Comparison of ENCODE assay signal across 26 cellular contexts in the genomic region with DNA sequence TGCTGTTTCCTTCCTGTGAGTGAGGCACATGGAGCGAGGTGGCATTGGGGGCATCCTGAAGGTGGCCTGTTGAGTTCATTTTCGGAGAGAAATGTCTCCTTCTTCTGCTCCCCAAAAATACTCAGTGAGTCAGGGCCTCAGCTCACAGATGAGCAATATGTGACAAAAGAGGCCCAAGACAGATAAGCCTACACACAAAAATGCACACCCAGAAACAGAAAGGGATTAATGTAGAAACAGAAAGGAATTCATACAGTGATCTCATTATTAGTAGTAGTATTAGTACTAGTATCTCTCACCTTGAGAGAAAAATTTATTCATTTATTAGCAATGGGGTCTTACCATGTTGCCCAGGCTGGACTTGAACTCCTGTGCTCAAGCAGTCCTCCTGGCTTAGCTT. TPM values are rescaled to one million over a fixed set of nuclear protein-coding genes. Genes with fewer than 3 reads are reported as not detected.
DNase-seq lines count a peak whose midpoint lies in the region; ATAC-seq and TF ChIP-seq lines count a peak whose summit lies in the region.
"Had no signal": no experiment of that assay in that cellular context is flagged by ENCODE, and none has a peak within 500 bp of the region (broad histone marks: within the 10 kb centered on the region; RNA-seq: fewer than 3 reads in every experiment).

No MANE protein-coding gene starts in this region.

- H3K4me3 Mint-ChIP-seq in activated T-cell treated with anti-CD3 and anti-CD28 coated beads, Interleukin-2, amount 50 U/mL, for 72 hours = no peak overlapping the region
- H3K4me3 Mint-ChIP-seq in T-helper 17 cell (no peak overlapping the region), progenitor cell of endocrine pancreas (ENCODE audit: low read depth) (no peak overlapping the region)
- H3K4me3 Mint-ChIP-seq: activated CD8-positive, alpha-beta memory T cell treated with anti-CD3 and anti-CD28 coated beads, Interleukin-2, amount 10 ng/mL, durations not matched to agents 7 days and 5 days; GM23338; mesothelial cell of epicardium; neural progenitor cell had no signal

- no peaks in the 10 kb centered on the region for H3K4me1 ChIP-seq in colonic mucosa
- H3K4me1 ChIP-seq: A549, BLaER1, neural progenitor cell had no signal

- H3K9me3 ChIP-seq in T-helper 17 cell (ENCODE audit: control insufficient read depth, low read length, poor library complexity, severe bottlenecking) (no peaks in the 10 kb centered on the region), colonic mucosa (no peaks in the 10 kb centered on the region)
- H3K9me3 ChIP-seq: A549, SK-N-SH had no signal

- no peaks in the 10 kb centered on the region for H3K27me3 Mint-ChIP-seq in activated T-cell treated with anti-CD3 and anti-CD28 coated beads, Interleukin-2, amount 50 U/mL, for 72 hours (ENCODE audit: low read depth)
- H3K27me3 Mint-ChIP-seq in T-helper 17 cell = no peaks in the 10 kb centered on the region
- H3K27me3 Mint-ChIP-seq in progenitor cell of endocrine pancreas = no peaks in the 10 kb centered on the region
- H3K27me3 Mint-ChIP-seq: activated CD8-positive, alpha-beta memory T cell treated with anti-CD3 and anti-CD28 coated beads, Interleukin-2, amount 10 ng/mL, durations not matched to agents 7 days and 5 days had no signal

- no peaks in the 10 kb centered on the region for H3K9me3 Mint-ChIP-seq in activated T-cell treated with anti-CD3 and anti-CD28 coated beads, Interleukin-2, amount 50 U/mL, for 72 hours
- H3K9me3 Mint-ChIP-seq in progenitor cell of endocrine pancreas (ENCODE audit: low read depth) = no peaks in the 10 kb centered on the region
- H3K9me3 Mint-ChIP-seq: GM23338, mesothelial cell of epicardium, neural progenitor cell had no signal

- H3K9ac ChIP-seq in colonic mucosa (ENCODE audit: low read depth in 2 of 2, low read length in 2 of 2) = no peak overlapping the region
- H3K9ac ChIP-seq: BLaER1, neural progenitor cell, SK-N-SH had no signal

- H3K4me3 ChIP-seq in colonic mucosa = no peak overlapping the region
- H3K4me3 ChIP-seq: A549, BLaER1, GM23338, neural progenitor cell, smooth muscle cell had no signal

- no peaks in the 10 kb centered on the region for H3K27me3 ChIP-seq in colonic mucosa
- H3K27me3 ChIP-seq: BLaER1, neural progenitor cell had no signal

- no peak for TF ChIP-seq CTCF in progenitor cell of endocrine pancreas (IDR thresholded peaks at IDR 0.05; ENCODE audit: unreplicated experiment)
- TF ChIP-seq CTCF in colonic mucosa (IDR thresholded peaks at IDR 0.05) = no peak

- no peaks in the 10 kb centered on the region for H3K36me3 ChIP-seq in colonic mucosa
- H3K36me3 ChIP-seq: neural progenitor cell had no signal

- ATAC-seq in activated T-cell treated with anti-CD3 and anti-CD28 coated beads, Interleukin-2, amount 50 U/mL, for 72 hours (replicated peaks in 1 of 2) = peak in 1 of 2 donors; percentile 54
- peak; percentile 66 for ATAC-seq in HG02623 (IDR thresholded peaks at IDR 0.05; ENCODE audit: unreplicated experiment)
- no peak for ATAC-seq in T-helper 17 cell
- ATAC-seq: activated CD8-positive, alpha-beta memory T cell treated with anti-CD3 and anti-CD28 coated beads, Interleukin-2, amount 10 ng/mL, durations not matched to agents 7 days and 5 days; GM23338; left colon had no signal

- H3K36me3 Mint-ChIP-seq in activated T-cell treated with anti-CD3 and anti-CD28 coated beads, Interleukin-2, amount 50 U/mL, for 72 hours (ENCODE audit: insufficient read depth in 2 of 2) = no peaks in the 10 kb centered on the region
- peaks cover 8% of the 10 kb centered on the region for H3K36me3 Mint-ChIP-seq in T-helper 17 cell (ENCODE audit: low read depth)
- peaks cover 22% of the 10 kb centered on the region for H3K36me3 Mint-ChIP-seq in progenitor cell of endocrine pancreas (ENCODE audit: insufficient read depth)

- peak overlapping the region; percentile 48 for H3K27ac Mint-ChIP-seq in activated T-cell treated with anti-CD3 and anti-CD28 coated beads, Interleukin-2, amount 50 U/mL, for 72 hours
- peak overlapping the region; percentile 68 for H3K27ac Mint-ChIP-seq in T-helper 17 cell
- peak overlapping the region; percentile 42 for H3K27ac Mint-ChIP-seq in progenitor cell of endocrine pancreas
- H3K27ac Mint-ChIP-seq: activated CD8-positive, alpha-beta memory T cell treated with anti-CD3 and anti-CD28 coated beads, Interleukin-2, amount 10 ng/mL, durations not matched to agents 7 days and 5 days; GM23338; mesothelial cell of epicardium; neural progenitor cell had no signal

- no peak for DNase-seq in activated T-cell treated with anti-CD3 and anti-CD28 coated beads, Interleukin-2, amount 50 U/mL, for 72 hours
- DNase-seq in activated T-cell treated with anti-CD3 and anti-CD28 coated beads, Interleukin-2, amount 50 U/mL, for 48 hours = no peak
- no peak for DNase-seq in T-helper 17 cell
- DNase-seq in progenitor cell of endocrine pancreas (ENCODE audit: low spot score, unreplicated experiment) = no peak
- no peak for DNase-seq in colonic mucosa
- DNase-seq in NCI-H2227 treated with DMSO at 0.1 percent for 48 hours (lab: John Stamatoyannopoulos, UW) = no peak
- DNase-seq in DMS53 treated with DMSO at 0.1 percent for 48 hours (lab: John Stamatoyannopoulos, UW; ENCODE audit: unreplicated experiment) = no peak
- DNase-seq: activated CD8-positive, alpha-beta memory T cell treated with anti-CD3 and anti-CD28 coated beads, Interleukin-2, amount 10 ng/mL, durations not matched to agents 7 days and 5 days; activated naive CD4-positive, alpha-beta T cell; effector memory CD4-positive, alpha-beta T cell; GDM1; KG1; left colon; NCI-H2029 treated with DMSO at 0.1 percent for 48 hours; NCI-H446 treated with DMSO at 0.1 percent for 48 hours; SK-N-SH; stimulated activated CD4-positive, alpha-beta T cell treated with anti-CD3 and anti-CD28 coated beads, Interleukin-4, amount 100 ng/mL, for 1 hour; substantia nigra; T1000 had no signal

- peaks cover 9% of the 10 kb centered on the region for H3K4me1 Mint-ChIP-seq in activated T-cell treated with anti-CD3 and anti-CD28 coated beads, Interleukin-2, amount 50 U/mL, for 72 hours (ENCODE audit: low read depth)
- H3K4me1 Mint-ChIP-seq in T-helper 17 cell = peaks cover 8% of the 10 kb centered on the region
- peaks cover 2% of the 10 kb centered on the region for H3K4me1 Mint-ChIP-seq in progenitor cell of endocrine pancreas (ENCODE audit: low read depth)
- H3K4me1 Mint-ChIP-seq: activated CD8-positive, alpha-beta memory T cell treated with anti-CD3 and anti-CD28 coated beads, Interleukin-2, amount 10 ng/mL, durations not matched to agents 7 days and 5 days had no signal

- intact Hi-C loops in colonic mucosa (cut with DNase I) = no loop called here

- no peak overlapping the region for H3K27ac ChIP-seq in colonic mucosa
- H3K27ac ChIP-seq: A549, BLaER1, neural progenitor cell had no signal

RNA-seq across cellular contexts. Expression of gene GPR75, which starts 5.1 kb away (rescaled TPM):
- 1 to 10 TPM; 1.0 to 1.2 TPM for total RNA-seq in activated T-cell treated with anti-CD3 and anti-CD28 coated beads, Interleukin-2, amount 50 U/mL, for 72 hours
- 1 to 10 TPM; 1.8 to 2.7 TPM for total RNA-seq in T-helper 17 cell
- 3.9 and 4.4 TPM in 2 replicates for total RNA-seq in progenitor cell of endocrine pancreas
- total RNA-seq in colonic mucosa = 1 to 10 TPM in 1 of 2 donors, under 1 TPM in 1; 0.58 to 1.1 TPM
